In genomic region chr9:91151014-91151740, GRCh38 we compare ENCODE assay signal across 8 cellular contexts.
DNase-seq lines count a peak whose midpoint lies in the region; ATAC-seq and TF ChIP-seq lines count a peak whose summit lies in the region.

No MANE protein-coding gene starts in this region.

- H3K27ac ChIP-seq in lower lobe of right lung (no peak overlapping the region), mesendoderm (ENCODE audit: low read depth, low read length) (no peak overlapping the region), left ventricle myocardium inferior (replicated peaks) (no peak overlapping the region)

- H3K36me3 ChIP-seq in lower lobe of right lung (no peaks in the 10 kb centered on the region), mesendoderm (ENCODE audit: control insufficient read depth, insufficient read depth, low read length) (no peaks in the 10 kb centered on the region), left ventricle myocardium inferior (no peaks in the 10 kb centered on the region)

- peaks cover 87% of the 10 kb centered on the region for H3K4me1 Mint-ChIP-seq in T-helper 2 cell treated with Interferon-gamma antibody and Interleukin-4, amounts not matched to agents 5 μg/mL and 100 μg/mL, for 36 hours (ENCODE audit: low read depth)

- no peak overlapping the region for H2AK5ac ChIP-seq in mesendoderm (ENCODE audit: low read length)

- peak overlapping the region; percentile 69 for H3K4me3 Mint-ChIP-seq in T-helper 2 cell treated with Interferon-gamma antibody and Interleukin-4, amounts not matched to agents 5 μg/mL and 100 μg/mL, for 36 hours

- no peak overlapping the region for H3K56ac ChIP-seq in mesendoderm (ENCODE audit: low read length)

- no peak overlapping the region for H2BK5ac ChIP-seq in mesendoderm (ENCODE audit: low read length)

- no peak overlapping the region for H3K4me2 ChIP-seq in mesendoderm (ENCODE audit: low read length)

- ATAC-seq in GM18870 (IDR thresholded peaks at IDR 0.05; ENCODE audit: unreplicated experiment) = peak; percentile 76
- ATAC-seq in HG03064 (IDR thresholded peaks at IDR 0.05; ENCODE audit: low read depth, unreplicated experiment) = peak; percentile 53
- peak; percentile 46 to 57 for ATAC-seq in lower lobe of right lung

- H3K27ac Mint-ChIP-seq in T-helper 2 cell treated with Interferon-gamma antibody and Interleukin-4, amounts not matched to agents 5 μg/mL and 100 μg/mL, for 36 hours = peak overlapping the region; percentile 95

- TF ChIP-seq CTCF in lower lobe of right lung (IDR thresholded peaks at IDR 0.05) (no peak), left ventricle myocardium inferior (IDR thresholded peaks at IDR 0.05; ENCODE audit: borderline replicate concordance) (no peak)

- DNase-seq in AG08395 (ENCODE audit: low spot score) (peak; percentile 90), lower lobe of right lung (no peak), mesendoderm (no peak), left ventricle myocardium inferior (no peak), kidney tubule cell (ENCODE audit: low spot score) (no peak)
- DNase-seq in T-helper 2 cell treated with Interferon-gamma antibody and Interleukin-4, amounts not matched to agents 5 μg/mL and 100 μg/mL, for 36 hours (ENCODE audit: low spot score) = peak; percentile 76

- no peak overlapping the region for H2BK120ac ChIP-seq in mesendoderm (ENCODE audit: low read depth, low read length)

- no peaks in the 10 kb centered on the region for H3K27me3 ChIP-seq in lower lobe of right lung (ENCODE audit: low read depth)
- no peaks in the 10 kb centered on the region for H3K27me3 ChIP-seq in mesendoderm (ENCODE audit: insufficient read depth, low read length, poor library complexity)
- H3K27me3 ChIP-seq in left ventricle myocardium inferior (ENCODE audit: low read depth) = no peaks in the 10 kb centered on the region

- H3K9ac ChIP-seq in mesendoderm (ENCODE audit: low read length) = no peak overlapping the region

- H3K18ac ChIP-seq in mesendoderm (ENCODE audit: low read length) = no peak overlapping the region

- no peak overlapping the region for H2BK15ac ChIP-seq in mesendoderm (replicated peaks; ENCODE audit: low read depth)

- peaks cover 37% of the 10 kb centered on the region for H3K9me3 Mint-ChIP-seq in T-helper 2 cell treated with Interferon-gamma antibody and Interleukin-4, amounts not matched to agents 5 μg/mL and 100 μg/mL, for 36 hours

- H3K4me1 ChIP-seq in lower lobe of right lung = peaks cover 16% of the 10 kb centered on the region
- no peaks in the 10 kb centered on the region for H3K4me1 ChIP-seq in mesendoderm (ENCODE audit: control insufficient read depth, low read depth, low read length)
- no peaks in the 10 kb centered on the region for H3K4me1 ChIP-seq in left ventricle myocardium inferior

- H3K79me1 ChIP-seq in mesendoderm (ENCODE audit: low read length) = no peaks in the 10 kb centered on the region

- H4K5ac ChIP-seq in mesendoderm (ENCODE audit: low read length) = no peak overlapping the region

- no peaks in the 10 kb centered on the region for H3K79me2 ChIP-seq in mesendoderm (ENCODE audit: control insufficient read depth, insufficient read depth, low read length)

- WGBS in mesendoderm (ENCODE audit: extremely low coverage, insufficient coverage, low lambda C conversion rate) = no CpG with 5 or more reads among the region's 6 CpGs

- no peaks in the 10 kb centered on the region for H3K27me3 Mint-ChIP-seq in T-helper 2 cell treated with Interferon-gamma antibody and Interleukin-4, amounts not matched to agents 5 μg/mL and 100 μg/mL, for 36 hours (ENCODE audit: low read depth)

- H3K23ac ChIP-seq in mesendoderm (ENCODE audit: low read length) = no peak overlapping the region

- H3K36me3 Mint-ChIP-seq in T-helper 2 cell treated with Interferon-gamma antibody and Interleukin-4, amounts not matched to agents 5 μg/mL and 100 μg/mL, for 36 hours (ENCODE audit: low read depth) = peaks cover 78% of the 10 kb centered on the region

- intact Hi-C loops in lower lobe of right lung (cut with DNase I) = no loop called here
- intact Hi-C loops in left ventricle myocardium inferior (cut with micrococcal nuclease) = no loop called here

- H3K9me3 ChIP-seq in lower lobe of right lung = no peaks in the 10 kb centered on the region
- H3K9me3 ChIP-seq in left ventricle myocardium inferior (replicated peaks) = peaks cover 15% of the 10 kb centered on the region

- H3K4ac ChIP-seq in mesendoderm (ENCODE audit: low read depth, low read length) = no peak overlapping the region

- no peak overlapping the region for H4K8ac ChIP-seq in mesendoderm (ENCODE audit: low read depth, low read length)

- H3K4me3 ChIP-seq in lower lobe of right lung = no peak overlapping the region
- no peak overlapping the region for H3K4me3 ChIP-seq in mesendoderm (ENCODE audit: low read length)
- H3K4me3 ChIP-seq in left ventricle myocardium inferior = no peak overlapping the region

Comparison
In these comparisons a context has a peak if more than half of its experiments do, and no peak if none do; other contexts are left out.
1. DNase-seq: peak in AG08395 (single experiment) and T-helper 2 cell treated with Interferon-gamma antibody and Interleukin-4, amounts not matched to agents 5 μg/mL and 100 μg/mL, for 36 hours (single experiment); none in lower lobe of right lung (single experiment), mesendoderm (single experiment), left ventricle myocardium inferior (single experiment) and kidney tubule cell (single experiment).
2. Peak in every context shown above with its lines, with median percentiles within 50 percentile points of each other: ATAC-seq.